ENCODE assay signal across 19 cellular contexts in the genomic region with DNA sequence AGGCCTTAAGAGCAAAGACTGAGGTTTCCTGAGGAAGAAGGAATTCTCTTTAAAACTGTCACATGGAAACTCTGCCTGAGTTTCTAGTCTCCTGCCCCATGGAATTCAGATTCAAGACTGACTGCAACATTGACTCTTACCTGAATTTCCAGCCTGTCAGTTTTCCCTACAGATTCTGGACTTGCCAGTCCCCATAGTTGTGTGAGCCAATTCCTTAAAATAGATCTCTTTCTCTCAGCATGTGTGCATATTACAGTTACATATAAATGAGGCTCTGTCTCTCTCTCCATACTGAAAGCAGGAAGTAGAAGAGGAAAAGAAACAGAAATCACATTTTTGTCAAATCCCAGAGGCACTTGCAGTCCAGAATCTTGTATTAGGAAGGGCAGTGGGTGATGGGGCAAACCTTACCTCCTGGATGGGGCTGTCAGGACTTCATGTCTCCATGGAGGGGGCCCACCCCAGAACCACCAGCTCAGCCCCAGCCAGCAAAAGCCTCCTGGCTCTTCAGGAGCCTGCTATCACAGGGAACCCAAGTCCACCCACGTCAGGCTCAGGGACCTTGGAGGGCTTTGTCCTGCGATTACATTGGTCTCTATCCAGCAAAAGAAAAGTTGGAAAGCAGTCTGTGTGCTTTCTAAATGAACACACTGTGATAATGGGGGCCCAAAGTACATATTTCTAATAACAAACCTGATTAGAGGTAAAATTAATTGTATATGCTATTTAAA. TPM values are rescaled to one million over a fixed set of nuclear protein-coding genes. Genes with fewer than 3 reads are reported as not detected.
"Had no signal": no experiment of that assay in that cellular context is flagged by ENCODE, and none has a peak within 500 bp of the region (broad histone marks: within the 10 kb centered on the region; RNA-seq: fewer than 3 reads in every experiment).

No MANE protein-coding gene starts in this region.

- ATAC-seq: effector memory CD8-positive, alpha-beta T cell; gastroesophageal sphincter; natural killer cell treated with Interleukin-12 subunit alpha and Interleukin-12 subunit beta and Interleukin-15 and Interleukin-18, amount 100 ng/mL, for 72 hours had no signal

- DNase-seq: activated CD4-positive, alpha-beta T cell treated with anti-CD3 and anti-CD28 coated beads for 1 hour; activated CD4-positive, alpha-beta T cell treated with anti-CD3 and anti-CD28 coated beads, Interleukin-2, amount 50 U/mL, for 48 hours; activated gamma-delta T cell; activated T-cell treated with anti-CD3 and anti-CD28 coated beads, Interleukin-2, amount 50 U/mL, for 48 hours; amygdala; effector memory CD8-positive, alpha-beta T cell; hippocampal formation; kidney glomerular epithelial cell; mammary epithelial cell; stomach; T-helper 9 cell; upper lobe of left lung had no signal

- H3K4me1 ChIP-seq: gastroesophageal sphincter, upper lobe of left lung had no signal

- H3K27ac ChIP-seq: coronary artery, gastroesophageal sphincter, skin epidermis, stomach had no signal

- H3K9me3 ChIP-seq: gastroesophageal sphincter, SJSA1, stomach, upper lobe of left lung had no signal

- H3K27me3 ChIP-seq: gastroesophageal sphincter, SJSA1, stomach, upper lobe of left lung had no signal

- H3K36me3 ChIP-seq: gastroesophageal sphincter, SJSA1, stomach, upper lobe of left lung had no signal

- H3K4me3 ChIP-seq: coronary artery, gastroesophageal sphincter, SJSA1, skin epidermis, stomach, upper lobe of left lung had no signal

RNA-seq across cellular contexts. Expression of gene GOLGA8J, which starts 18.8 kb away (rescaled TPM):
- total RNA-seq: mammary epithelial cell, mucosa of gallbladder, osteoblast, SJSA1, stomach, upper lobe of left lung had no signal
- polyA plus RNA-seq: mammary epithelial cell, stomach had no signal
